ENCODE assay signal across 12 cellular contexts in the genomic region with DNA sequence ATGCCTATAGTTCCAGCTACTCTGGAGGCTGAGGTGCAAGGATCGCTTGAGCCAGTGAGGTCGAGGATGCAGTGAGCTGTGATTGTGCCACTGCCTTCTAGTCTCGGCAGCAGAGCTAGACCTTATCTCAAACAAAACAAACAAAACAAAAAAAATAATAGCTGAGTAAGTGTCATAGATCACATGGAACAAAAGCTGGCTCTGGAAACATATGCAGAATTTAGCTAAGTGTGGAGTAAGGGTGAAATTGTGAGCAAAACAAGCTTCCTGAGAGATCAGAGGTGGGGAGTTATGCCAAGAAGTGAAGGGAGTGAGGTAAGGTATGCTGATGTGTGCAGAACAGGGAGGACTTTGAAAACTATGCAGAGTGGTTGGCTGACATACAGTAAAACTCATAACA. TPM values are rescaled to one million over a fixed set of nuclear protein-coding genes. Genes with fewer than 3 reads are reported as not detected.
A peak's percentile ranks its signal among the peaks of the same experiment; 100 is the strongest.
DNase-seq lines count a peak whose midpoint lies in the region; ATAC-seq and TF ChIP-seq lines count a peak whose summit lies in the region.
"Had no signal": no experiment of that assay in that cellular context is flagged by ENCODE, and none has a peak within 500 bp of the region (broad histone marks: within the 10 kb centered on the region; RNA-seq: fewer than 3 reads in every experiment).

No MANE protein-coding gene starts in this region.

- H3K4me3 ChIP-seq in SK-N-MC (no peak overlapping the region), tibial artery (no peak overlapping the region)

- H3K27me3 ChIP-seq in tibial artery, result no peaks in the 10 kb centered on the region

- no peak overlapping the region for H3K4me3 Mint-ChIP-seq in natural killer cell treated with Interleukin-12 subunit alpha and Interleukin-12 subunit beta and Interleukin-15 and Interleukin-18, amount 100 ng/mL, for 72 hours
- H3K4me3 Mint-ChIP-seq: activated T-helper 1 cell treated with anti-CD3 and anti-CD28 coated beads, Interleukin-12 subunit alpha, Interleukin-12 subunit beta, Interleukin-2, Interleukin-4 antibody, amounts not matched to agents 30 ng/mL and 10 ng/mL and 1 ng/mL, durations not matched to agents 14 hours and 24 hours and 36 hours; neural crest cell had no signal

- peaks cover 0 to 12% (median 4%) of the 10 kb centered on the region in 4 donors for H3K4me1 ChIP-seq in tibial artery

- H3K9ac ChIP-seq in SK-N-MC (ENCODE audit: insufficient read length), result no peak overlapping the region

- no peaks in the 10 kb centered on the region for H3K9me3 ChIP-seq in SK-N-MC (ENCODE audit: low read depth, low read length)
- no peaks in the 10 kb centered on the region for H3K9me3 ChIP-seq in tibial artery

- ATAC-seq in natural killer cell treated with Interleukin-12 subunit alpha and Interleukin-12 subunit beta and Interleukin-15 and Interleukin-18, amount 100 ng/mL, for 72 hours, result no peak

- intact Hi-C loops in tibial artery (cut with DNase I; ENCODE audit: low total_unique reads), result no loop called here

- H3K27me3 Mint-ChIP-seq in natural killer cell treated with Interleukin-12 subunit alpha and Interleukin-12 subunit beta and Interleukin-15 and Interleukin-18, amount 100 ng/mL, for 72 hours, result peaks cover 10% of the 10 kb centered on the region in 2 donors

- TF ChIP-seq CTCF in tibial artery (IDR thresholded peaks at IDR 0.05), result no peak

- H3K27ac ChIP-seq in SK-N-MC, result 0 out of 2 replicates have a peak overlapping the region, but pooled peaks have one; percentile 7
- no peak overlapping the region for H3K27ac ChIP-seq in tibial artery

- H3K36me3 ChIP-seq in SK-N-MC (ENCODE audit: insufficient read depth, low read length) (no peaks in the 10 kb centered on the region), tibial artery (no peaks in the 10 kb centered on the region)

- H3K27ac Mint-ChIP-seq in natural killer cell treated with Interleukin-12 subunit alpha and Interleukin-12 subunit beta and Interleukin-15 and Interleukin-18, amount 100 ng/mL, for 72 hours, result no peak overlapping the region
- H3K27ac Mint-ChIP-seq: activated T-helper 1 cell treated with anti-CD3 and anti-CD28 coated beads, Interleukin-12 subunit alpha, Interleukin-12 subunit beta, Interleukin-2, Interleukin-4 antibody, amounts not matched to agents 30 ng/mL and 10 ng/mL and 1 ng/mL, durations not matched to agents 14 hours and 24 hours and 36 hours had no signal

- no peaks in the 10 kb centered on the region for H3K36me3 Mint-ChIP-seq in natural killer cell treated with Interleukin-12 subunit alpha and Interleukin-12 subunit beta and Interleukin-15 and Interleukin-18, amount 100 ng/mL, for 72 hours

- DNase-seq in EL (peak; percentile 27), SK-N-MC (ENCODE audit: low read depth, low spot score) (no peak), fibroblast of peridontal ligament (ENCODE audit: extremely low read depth) (peak; percentile 24), pulmonary artery endothelial cell (ENCODE audit: low read depth, low spot score) (peak; percentile 73), tibial artery (no peak), NCI-H1930 (lab: John Stamatoyannopoulos, UW) (no peak)
- no peak for DNase-seq in natural killer cell treated with Interleukin-12 subunit alpha and Interleukin-12 subunit beta and Interleukin-15 and Interleukin-18, amount 100 ng/mL, for 72 hours (ENCODE audit: low spot score)
- no peak for DNase-seq in activated CD4-positive, alpha-beta T cell treated with anti-CD3 and anti-CD28 coated beads, Interleukin-2, amount 50 U/mL, for 1 hour
- DNase-seq: activated CD4-positive, alpha-beta T cell treated with anti-CD3 and anti-CD28 coated beads for 4 hours; NCI-H187 treated with DMSO at 0.1 percent for 48 hours had no signal

- H3K9me3 Mint-ChIP-seq in natural killer cell treated with Interleukin-12 subunit alpha and Interleukin-12 subunit beta and Interleukin-15 and Interleukin-18, amount 100 ng/mL, for 72 hours, result no peaks in the 10 kb centered on the region
- H3K9me3 Mint-ChIP-seq: activated T-helper 1 cell treated with anti-CD3 and anti-CD28 coated beads, Interleukin-12 subunit alpha, Interleukin-12 subunit beta, Interleukin-2, Interleukin-4 antibody, amounts not matched to agents 30 ng/mL and 10 ng/mL and 1 ng/mL, durations not matched to agents 14 hours and 24 hours and 36 hours had no signal

- H3K4me1 Mint-ChIP-seq in natural killer cell treated with Interleukin-12 subunit alpha and Interleukin-12 subunit beta and Interleukin-15 and Interleukin-18, amount 100 ng/mL, for 72 hours (ENCODE audit: low read depth in 2 of 2), result peaks cover 6 to 15% of the 10 kb centered on the region in 2 donors
- H3K4me1 Mint-ChIP-seq: neural crest cell had no signal

RNA-seq across cellular contexts. Expression of a gene that starts 18.7 kb away (rescaled TPM):
- 242 and 273 TPM in 2 replicates for total RNA-seq in pulmonary artery endothelial cell
- total RNA-seq in natural killer cell treated with Interleukin-12 subunit alpha and Interleukin-12 subunit beta and Interleukin-15 and Interleukin-18, amount 100 ng/mL, for 72 hours, result 100 to 1,000 TPM; 117 to 119 TPM

Comparison
In these comparisons a context has a peak if more than half of its experiments do, and no peak if none do; other contexts are left out.
1. DNase-seq: peak in EL (single experiment), fibroblast of peridontal ligament (single experiment) and pulmonary artery endothelial cell (single experiment); none in SK-N-MC (single experiment), natural killer cell treated with Interleukin-12 subunit alpha and Interleukin-12 subunit beta and Interleukin-15 and Interleukin-18, amount 100 ng/mL, for 72 hours (single experiment), tibial artery (0 of 2), activated CD4-positive, alpha-beta T cell treated with anti-CD3 and anti-CD28 coated beads, Interleukin-2, amount 50 U/mL, for 1 hour (single experiment) and NCI-H1930 (0 of 2).